ENCODE assay signal across 7 cellular contexts in the genomic region with DNA sequence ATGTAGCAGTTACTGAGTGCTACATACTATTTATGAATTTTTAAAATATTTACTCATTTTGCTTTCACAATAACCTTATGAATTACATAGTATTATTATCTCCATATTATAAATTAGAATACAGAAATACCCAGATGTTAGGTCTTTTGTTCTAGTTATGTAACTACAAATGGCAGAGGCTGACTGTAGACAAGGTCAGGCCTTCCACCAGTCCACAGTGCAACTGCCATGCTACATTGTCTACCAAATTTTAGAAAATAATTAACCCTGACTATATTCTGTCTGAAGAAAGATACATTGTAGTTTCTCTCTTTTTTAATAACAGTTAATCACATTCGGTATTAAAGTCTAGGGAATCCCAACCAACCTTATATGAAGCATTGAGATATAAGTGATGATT.
"Had no signal": no experiment of that assay in that cellular context is flagged by ENCODE, and none has a peak within 500 bp of the region (broad histone marks: within the 10 kb centered on the region; RNA-seq: fewer than 3 reads in every experiment).

No MANE protein-coding gene starts in this region.

- DNase-seq: IMR-90, KBM-7, KG1 had no signal

- H3K4me2 ChIP-seq: KMS-11 had no signal

- H3K27ac ChIP-seq: HL-60, KMS-11 had no signal

- ATAC-seq: K562 had no signal

- H3K4me3 ChIP-seq: K562 had no signal

- H3K9ac ChIP-seq: KMS-11 had no signal

- FAIRE-seq: HTR-8/SVneo, K562 had no signal
